ENCODE assay signal across 24 cellular contexts in genomic region chr1:9749361-9749760, GRCh38.
DNase-seq lines count a peak whose midpoint lies in the region; ATAC-seq, FAIRE-seq and TF ChIP-seq lines count a peak whose summit lies in the region.
"Had no signal": no experiment of that assay in that cellular context is flagged by ENCODE, and none has a peak within 500 bp of the region (broad histone marks: within the 10 kb centered on the region; RNA-seq: fewer than 3 reads in every experiment).

No MANE protein-coding gene starts in this region.

- no peak overlapping the region for H2AFZ ChIP-seq in OCI-LY7 (ENCODE audit: low read length)

- no peaks in the 10 kb centered on the region for H4K20me1 ChIP-seq in OCI-LY7 (ENCODE audit: insufficient read depth, low read length)

- intact Hi-C loops in MCF 10A (cut with micrococcal nuclease), result no loop called here
- intact Hi-C loops in breast epithelium (cut with DNase I; ENCODE audit: low total_unique reads), result no loop called here
- intact Hi-C loops in OCI-LY7 (cut with micrococcal nuclease; ENCODE audit: unreplicated experiment), result no loop called here
- intact Hi-C loops in posterior vena cava (cut with DNase I), result no loop called here

- TF ChIP-seq POLR2A in breast epithelium (IDR thresholded peaks at IDR 0.05), result no peak
- TF ChIP-seq POLR2A in GM18505 (IDR thresholded peaks at IDR 0.05; ENCODE audit: borderline replicate concordance, extremely low read depth, insufficient read depth, insufficient read length), result no peak
- no peak for TF ChIP-seq POLR2A in GM12891 (IDR thresholded peaks at IDR 0.05; ENCODE audit: low read depth, low read length)

- H3K4me1 ChIP-seq in breast epithelium, result no peaks in the 10 kb centered on the region
- no peaks in the 10 kb centered on the region for H3K4me1 ChIP-seq in OCI-LY7 (ENCODE audit: insufficient read depth, low read length, poor library complexity, severe bottlenecking)
- H3K4me1 ChIP-seq: BLaER1 had no signal

- H3K27me3 ChIP-seq in breast epithelium, result no peaks in the 10 kb centered on the region
- H3K27me3 ChIP-seq: BLaER1 had no signal

- no peak overlapping the region for H3K4me3 Mint-ChIP-seq in MCF 10A (ENCODE audit: unreplicated experiment)
- H3K4me3 Mint-ChIP-seq: B cell; CD8-positive, alpha-beta T cell had no signal

- peaks cover 5% of the 10 kb centered on the region for H3K4me1 Mint-ChIP-seq in MCF 10A (ENCODE audit: insufficient read depth, unreplicated experiment)
- H3K4me1 Mint-ChIP-seq: B cell had no signal

- no peak for ATAC-seq in GM18505 (IDR thresholded peaks at IDR 0.05; ENCODE audit: unreplicated experiment)
- ATAC-seq: CD8-positive, alpha-beta T cell had no signal

- H3K4me2 ChIP-seq in OCI-LY7 (ENCODE audit: low read length), result no peak overlapping the region
- H3K4me2 ChIP-seq: BLaER1 had no signal

- no peaks in the 10 kb centered on the region for H3K9me2 ChIP-seq in OCI-LY7 (ENCODE audit: insufficient read depth, low read length)

- H3K9me3 ChIP-seq in breast epithelium (no peaks in the 10 kb centered on the region), OCI-LY7 (ENCODE audit: low read length) (no peaks in the 10 kb centered on the region)
- H3K9me3 ChIP-seq: BLaER1 had no signal

- no peak overlapping the region for H3K27ac ChIP-seq in breast epithelium
- no peak overlapping the region for H3K27ac ChIP-seq in OCI-LY7 (ENCODE audit: low read depth, low read length, poor library complexity, severe bottlenecking)
- H3K27ac ChIP-seq: 22Rv1, BLaER1, C4-2B had no signal

- no peaks in the 10 kb centered on the region for H3K27me3 Mint-ChIP-seq in MCF 10A (ENCODE audit: insufficient read depth, unreplicated experiment)
- H3K27me3 Mint-ChIP-seq: B cell; CD4-positive, CD25-positive, alpha-beta regulatory T cell had no signal

- CTCF ChIA-PET in MCF 10A (lab: Yijun Ruan, JAX), result interaction anchor here (0.7 kb wide), 1 partner anchor 123 kb away, joined by 3 read pairs; no protein-coding TSS in a partner anchor
- CTCF ChIA-PET in OCI-LY7 (lab: Charles Lee; ENCODE audit: unreplicated experiment), result no interaction called here

- TF ChIP-seq CTCF in MCF 10A (IDR thresholded peaks at IDR 0.05; ENCODE audit: unreplicated experiment) (no peak), breast epithelium (IDR thresholded peaks at IDR 0.05) (no peak), OCI-LY7 (conservative IDR thresholded peaks at IDR 0.05; ENCODE audit: low read length) (no peak)

- POLR2A ChIA-PET in MCF 10A (lab: Yijun Ruan, JAX), result no interaction called here
- POLR2A ChIA-PET in OCI-LY7 (lab: Charles Lee), result no interaction called here

- DNase-seq in MCF 10A (ENCODE audit: unreplicated experiment) (no peak), breast epithelium (ENCODE audit: low spot score in 2 of 2) (no peak), OCI-LY7 (ENCODE audit: low spot score) (no peak), cerebellar cortex (ENCODE audit: low spot score) (peak; percentile 58), posterior vena cava (ENCODE audit: low spot score) (peak; percentile 73), GM12891 (ENCODE audit: insufficient read length, low spot score) (no peak), HUDEP-2 (lab: John Stamatoyannopoulos, UW; ENCODE audit: unreplicated experiment in 76 of 76) (no peak)
- DNase-seq: CD4-positive, CD25-positive, alpha-beta regulatory T cell; CD8-positive, alpha-beta T cell; DMS 273 treated with DMSO at 0.1 percent for 48 hours; DMS79; EL; GF-D8; GOT3; HCEC 1CT had no signal

- BruUV-seq in MCF 10A (replicated peaks; lab: Mats Ljungman, UMichigan), result TSS peak; percentile 33
- TSS peak; percentile 26 for BruUV-seq in OCI-LY7 (replicated peaks; lab: Mats Ljungman, UMichigan)

- H3K36me3 Mint-ChIP-seq in MCF 10A (ENCODE audit: insufficient read depth, unreplicated experiment), result peaks cover 63% of the 10 kb centered on the region

- no peak overlapping the region for H3K27ac Mint-ChIP-seq in MCF 10A (ENCODE audit: low read depth, unreplicated experiment)
- H3K27ac Mint-ChIP-seq: B cell had no signal

- FAIRE-seq in GM12891 (lab: Jason Lieb, UNC), result no peak
- FAIRE-seq: A204.1, D721Med, GM18507, H54 had no signal

- H3K79me2 ChIP-seq in OCI-LY7 (ENCODE audit: insufficient read depth, low read depth, low read length), result no peaks in the 10 kb centered on the region

- no peak overlapping the region for H3K4me3 ChIP-seq in breast epithelium
- H3K4me3 ChIP-seq in OCI-LY7 (ENCODE audit: low read depth, low read length, poor library complexity, severe bottlenecking), result no peak overlapping the region
- H3K4me3 ChIP-seq: BLaER1 had no signal

- H3K36me3 ChIP-seq in breast epithelium, result peaks cover under 1% of the 10 kb centered on the region
- peaks cover 93% of the 10 kb centered on the region for H3K36me3 ChIP-seq in OCI-LY7 (ENCODE audit: insufficient read depth, low read length)

- H3K9me3 Mint-ChIP-seq in MCF 10A (ENCODE audit: unreplicated experiment), result no peaks in the 10 kb centered on the region
- H3K9me3 Mint-ChIP-seq: CD4-positive, CD25-positive, alpha-beta regulatory T cell; CD8-positive, alpha-beta T cell had no signal

TF ChIP-seq in GM12891, 5 proteins besides CTCF, POLR2A, EP300 and RAD21:
- TF ChIP-seq PAX5 (IDR thresholded peaks at IDR 0.05; ENCODE audit: insufficient read depth, low read length, severe bottlenecking) (no peak), TAF1 (IDR thresholded peaks at IDR 0.05; ENCODE audit: low read depth, low read length) (no peak), POU2F2 (IDR thresholded peaks at IDR 0.05; ENCODE audit: low read depth, low read length) (no peak), SPI1 (IDR thresholded peaks at IDR 0.05; ENCODE audit: low read depth, low read length) (no peak), POLR2AphosphoS5 (IDR thresholded peaks at IDR 0.05; ENCODE audit: low read depth, low read length) (no peak)

Comparison
In these comparisons a context has a peak if more than half of its experiments do, and no peak if none do; other contexts are left out.
1. DNase-seq: peak in cerebellar cortex (single experiment) and posterior vena cava (single experiment); none in MCF 10A (single experiment), breast epithelium (0 of 2), OCI-LY7 (single experiment), GM12891 (single experiment) and HUDEP-2 (0 of 76).